In genomic region chr16:88906535-88907105, GRCh38 we compare ENCODE assay signal across 25 cellular contexts. TPM values are rescaled to one million over a fixed set of nuclear protein-coding genes. Genes with fewer than 3 reads are reported as not detected.
"Had no signal": no experiment of that assay in that cellular context is flagged by ENCODE, and none has a peak within 500 bp of the region (broad histone marks: within the 10 kb centered on the region; RNA-seq: fewer than 3 reads in every experiment).

No MANE protein-coding gene starts in this region.

- H3K79me2 ChIP-seq: parathyroid adenoma had no signal

- FAIRE-seq: endothelial cell of umbilical vein, small intestine had no signal

- DNase-seq: activated CD4-positive, alpha-beta memory T cell treated with anti-CD3 and anti-CD28 coated beads, Interleukin-2, amount 10 ng/mL, durations not matched to agents 7 days and 5 days; activated CD4-positive, alpha-beta T cell treated with anti-CD3 and anti-CD28 coated beads, Interleukin-2, amount 10 ng/mL, durations not matched to agents 24 days and 14 days; activated effector memory CD4-positive, alpha-beta T cell treated with Interleukin-2 at 50 U/mL for 16 hours; activated T-cell treated with anti-CD3 and anti-CD28 coated beads, Interleukin-2, amount 50 U/mL, for 72 hours; anterior cingulate cortex; effector memory CD4-positive, alpha-beta T cell; foreskin melanocyte; hippocampal formation; left ventricle myocardium superior; mammary epithelial cell; midbrain; nucleus accumbens; small intestine; stimulated activated CD4-positive, alpha-beta T cell treated with anti-CD3 and anti-CD28 coated beads, Interleukin-2, amount 100 ng/mL, for 24 hours; stimulated activated naive CD8-positive, alpha-beta T cell treated with anti-CD3 and anti-CD28 coated beads, Interleukin-15, amount 100 ng/mL, for 72 hours; tibial artery had no signal

- H3K9ac ChIP-seq: parathyroid adenoma had no signal

- H3K4me1 ChIP-seq: parathyroid adenoma had no signal

- H3K9me3 ChIP-seq: tibial artery had no signal

- H3K4me3 ChIP-seq: tibial artery had no signal

- H3K36me3 ChIP-seq: tibial artery had no signal

- ATAC-seq: activated T-cell treated with anti-CD3 and anti-CD28 coated beads, Interleukin-2, amount 50 U/mL, for 72 hours; esophagus mucosa; left ventricle myocardium superior; sciatic nerve; stimulated activated effector memory CD8-positive, alpha-beta T cell treated with anti-CD3 and anti-CD28 coated beads, Interleukin-12 subunit alpha, Interleukin-12 subunit beta, amount 100 ng/mL, for 72 hours; stimulated activated naive CD8-positive, alpha-beta T cell treated with anti-CD3 and anti-CD28 coated beads, Interleukin-15, amount 100 ng/mL, for 72 hours had no signal

- H3K27ac ChIP-seq: parathyroid adenoma, tibial artery had no signal

- H2AFZ ChIP-seq: parathyroid adenoma had no signal

RNA-seq across cellular contexts. Expression of gene PABPN1L, which starts 40.2 kb away (rescaled TPM):
- total RNA-seq: activated CD4-positive, alpha-beta memory T cell treated with anti-CD3 and anti-CD28 coated beads, Interleukin-2, amount 10 ng/mL, durations not matched to agents 7 days and 5 days; activated CD4-positive, alpha-beta T cell treated with anti-CD3 and anti-CD28 coated beads, Interleukin-2, amount 10 ng/mL, durations not matched to agents 24 days and 14 days; activated T-cell treated with anti-CD3 and anti-CD28 coated beads, Interleukin-2, amount 50 U/mL, for 72 hours; cardiac septum; dermis microvascular lymphatic vessel endothelial cell; endothelial cell of umbilical vein; esophagus mucosa; left ventricle myocardium superior; mammary epithelial cell; sciatic nerve; T-helper 2 cell treated with Interferon-gamma antibody and Interleukin-4, amounts not matched to agents 100 ng/mL and 5 ng/mL, for 36 hours; ureter had no signal
- polyA plus RNA-seq: endothelial cell of umbilical vein, mammary epithelial cell, small intestine had no signal
